ENCODE assay signal across 28 cellular contexts in the genomic region with DNA sequence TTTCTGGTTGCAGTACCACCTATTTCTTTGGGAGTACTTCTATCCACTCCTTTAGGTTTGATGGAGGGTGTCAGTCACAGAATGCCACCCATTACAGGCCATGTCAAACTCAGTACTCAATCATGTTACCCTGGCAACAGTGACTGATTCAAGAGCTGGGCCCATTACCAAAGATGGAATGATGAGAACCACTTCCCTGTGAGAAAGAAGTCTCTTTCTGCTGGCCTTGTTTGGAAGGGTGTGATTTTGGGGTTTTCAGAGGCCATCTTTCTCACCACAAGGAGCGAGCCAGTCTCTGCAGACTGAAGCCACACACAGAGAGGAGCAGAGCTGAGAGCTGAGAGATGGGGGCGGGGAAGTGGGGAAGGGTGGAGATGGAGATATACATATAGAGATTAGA. TPM values are rescaled to one million over a fixed set of nuclear protein-coding genes. Genes with fewer than 3 reads are reported as not detected.
"Had no signal": no experiment of that assay in that cellular context is flagged by ENCODE, and none has a peak within 500 bp of the region (broad histone marks: within the 10 kb centered on the region; RNA-seq: fewer than 3 reads in every experiment).

No MANE protein-coding gene starts in this region.

- H3K27ac ChIP-seq: neutrophil, prostate gland, right lobe of liver, sigmoid colon, stomach, thoracic aorta, thyroid gland, tibial nerve, upper lobe of left lung, vagina had no signal

- H3K4me3 ChIP-seq: pancreas, prostate gland, right lobe of liver, sigmoid colon, stomach, thoracic aorta, thyroid gland, tibial nerve, upper lobe of left lung, vagina had no signal

- ATAC-seq: naive thymus-derived CD8-positive, alpha-beta T cell; pancreas; right cardiac atrium; right lobe of liver; stimulated activated effector memory CD8-positive, alpha-beta T cell treated with anti-CD3 and anti-CD28 coated beads, Interleukin-12 subunit alpha, Interleukin-12 subunit beta, amount 100 ng/mL, for 72 hours; stimulated activated naive B cell treated with anti-CD40 and anti-IgM and Interleukin-4, amounts not matched to agents 10 μg/mL and 1 μg/mL and 100 μg/mL, for 72 hours had no signal

- H3K27me3 ChIP-seq: pancreas, right lobe of liver, sigmoid colon, stomach, thyroid gland, tibial nerve, upper lobe of left lung, vagina had no signal

- H3K27me3 Mint-ChIP-seq: stimulated activated naive CD8-positive, alpha-beta T cell treated with anti-CD3 and anti-CD28 coated beads, Interleukin-15, Interleukin-2, amounts not matched to agents 100 ng/mL and 50 ng/mL, for 24 hours had no signal

- H3K4me1 Mint-ChIP-seq: naive thymus-derived CD8-positive, alpha-beta T cell; stimulated activated effector memory CD8-positive, alpha-beta T cell treated with anti-CD3 and anti-CD28 coated beads, Interleukin-12 subunit alpha, Interleukin-12 subunit beta, amount 100 ng/mL, for 72 hours; stimulated activated naive B cell treated with anti-CD40 and anti-IgM and Interleukin-4, amounts not matched to agents 10 μg/mL and 1 μg/mL and 100 μg/mL, for 72 hours had no signal

- H3K9me3 Mint-ChIP-seq: naive thymus-derived CD8-positive, alpha-beta T cell; nephron progenitor cell; neural crest cell; stimulated activated effector memory CD8-positive, alpha-beta T cell treated with anti-CD3 and anti-CD28 coated beads, Interleukin-12 subunit alpha, Interleukin-12 subunit beta, amount 100 ng/mL, for 72 hours; stimulated activated naive B cell treated with anti-CD40 and anti-IgM and Interleukin-4, amounts not matched to agents 10 μg/mL and 1 μg/mL and 100 μg/mL, for 72 hours; stimulated activated naive CD8-positive, alpha-beta T cell treated with anti-CD3 and anti-CD28 coated beads, Interleukin-15, Interleukin-2, amounts not matched to agents 100 ng/mL and 50 ng/mL, for 24 hours had no signal

- H3K9me3 ChIP-seq: neutrophil, pancreas, prostate gland, right lobe of liver, sigmoid colon, stomach, thoracic aorta, thyroid gland, tibial nerve, upper lobe of left lung, vagina had no signal

- H3K36me3 Mint-ChIP-seq: naive thymus-derived CD8-positive, alpha-beta T cell; stimulated activated effector memory CD8-positive, alpha-beta T cell treated with anti-CD3 and anti-CD28 coated beads, Interleukin-12 subunit alpha, Interleukin-12 subunit beta, amount 100 ng/mL, for 72 hours; stimulated activated naive B cell treated with anti-CD40 and anti-IgM and Interleukin-4, amounts not matched to agents 10 μg/mL and 1 μg/mL and 100 μg/mL, for 72 hours had no signal

- H3K27ac Mint-ChIP-seq: naive thymus-derived CD8-positive, alpha-beta T cell; nephron progenitor cell; stimulated activated effector memory CD8-positive, alpha-beta T cell treated with anti-CD3 and anti-CD28 coated beads, Interleukin-12 subunit alpha, Interleukin-12 subunit beta, amount 100 ng/mL, for 72 hours; stimulated activated naive B cell treated with anti-CD40 and anti-IgM and Interleukin-4, amounts not matched to agents 10 μg/mL and 1 μg/mL and 100 μg/mL, for 72 hours; stimulated activated naive CD8-positive, alpha-beta T cell treated with anti-CD3 and anti-CD28 coated beads, Interleukin-15, Interleukin-2, amounts not matched to agents 100 ng/mL and 50 ng/mL, for 24 hours had no signal

- H3K36me3 ChIP-seq: neutrophil, pancreas, prostate gland, right lobe of liver, sigmoid colon, stomach, thoracic aorta, thyroid gland, tibial nerve, upper lobe of left lung, vagina had no signal

- H3K4me3 Mint-ChIP-seq: naive thymus-derived CD8-positive, alpha-beta T cell; nephron progenitor cell; neural crest cell; stimulated activated effector memory CD8-positive, alpha-beta T cell treated with anti-CD3 and anti-CD28 coated beads, Interleukin-12 subunit alpha, Interleukin-12 subunit beta, amount 100 ng/mL, for 72 hours; stimulated activated naive B cell treated with anti-CD40 and anti-IgM and Interleukin-4, amounts not matched to agents 10 μg/mL and 1 μg/mL and 100 μg/mL, for 72 hours; stimulated activated naive CD8-positive, alpha-beta T cell treated with anti-CD3 and anti-CD28 coated beads, Interleukin-15, Interleukin-2, amounts not matched to agents 100 ng/mL and 50 ng/mL, for 24 hours had no signal

- DNase-seq: naive thymus-derived CD8-positive, alpha-beta T cell; nephron progenitor cell; nucleus accumbens; pancreas; retina; right cardiac atrium; right lobe of liver; sigmoid colon; small intestine; stimulated activated CD4-positive, alpha-beta T cell treated with anti-CD3 and anti-CD28 coated beads, Interleukin-15, amount 100 ng/mL, for 24 hours; stimulated activated CD4-positive, alpha-beta T cell treated with anti-CD3 and anti-CD28 coated beads, Interleukin-2, amount 100 ng/mL, for 24 hours; stimulated activated CD4-positive, alpha-beta T cell treated with anti-CD3 and anti-CD28 coated beads, Interleukin-2, amount 100 ng/mL, for 48 hours; stimulated activated CD4-positive, alpha-beta T cell treated with anti-CD3 and anti-CD28 coated beads, Interleukin-4, amount 100 ng/mL, for 24 hours; stimulated activated naive B cell treated with anti-CD40 and anti-IgM and Interleukin-4, amounts not matched to agents 10 μg/mL and 1 μg/mL and 100 μg/mL, for 72 hours; stimulated activated naive CD4-positive, alpha-beta T cell treated with Interleukin-2 at 50 U/mL for 16 hours; stomach; thyroid gland; trophoblast cell; upper lobe of left lung had no signal

- H3K4me1 ChIP-seq: prostate gland, right lobe of liver, sigmoid colon, thyroid gland, tibial nerve, upper lobe of left lung, vagina had no signal

RNA-seq across cellular contexts. Expression of a gene that starts 13.9 kb away (rescaled TPM):
- total RNA-seq: pulmonary artery endothelial cell had no signal
- polyA plus RNA-seq: naive thymus-derived CD8-positive, alpha-beta T cell had no signal
